Comparison of ENCODE assay signal across 19 cellular contexts in the genomic region with DNA sequence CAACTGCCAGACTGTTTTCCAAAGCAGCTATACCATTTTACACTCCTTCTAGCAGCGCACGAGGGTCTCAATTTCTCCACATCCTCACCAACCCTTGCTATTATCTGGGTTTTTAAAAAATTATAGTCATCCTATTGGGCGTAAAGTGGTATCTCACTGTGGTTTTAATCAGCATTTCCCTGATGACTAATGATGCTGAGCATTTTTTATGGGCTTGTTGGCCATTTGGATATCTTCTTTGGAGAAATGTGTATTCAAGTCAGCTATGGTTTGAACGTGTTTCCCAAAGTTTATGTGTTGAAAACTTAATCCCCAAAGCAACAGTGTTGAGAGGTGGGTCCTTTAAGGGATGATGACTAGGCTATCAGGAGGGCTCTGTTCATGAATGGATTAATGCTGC. TPM values are rescaled to one million over a fixed set of nuclear protein-coding genes. Genes with fewer than 3 reads are reported as not detected.
DNase-seq lines count a peak whose midpoint lies in the region; ATAC-seq and TF ChIP-seq lines count a peak whose summit lies in the region.
"Had no signal": no experiment of that assay in that cellular context is flagged by ENCODE, and none has a peak within 500 bp of the region (broad histone marks: within the 10 kb centered on the region; RNA-seq: fewer than 3 reads in every experiment).

No MANE protein-coding gene starts in this region.

- intact Hi-C loops in left colon (cut with DNase I, micrococcal nuclease), result no loop called here

- no peak for TF ChIP-seq EP300 in suprapubic skin (IDR thresholded peaks at IDR 0.05)

- no peak overlapping the region for H3K27ac ChIP-seq in suprapubic skin

- TF ChIP-seq POLR2A in suprapubic skin (IDR thresholded peaks at IDR 0.05), result no peak

- no peaks in the 10 kb centered on the region for H3K27me3 ChIP-seq in suprapubic skin

- H3K36me3 ChIP-seq in suprapubic skin, result peaks cover 23% of the 10 kb centered on the region

- peaks cover 26% of the 10 kb centered on the region for H3K4me1 ChIP-seq in suprapubic skin

- DNase-seq in A172 (ENCODE audit: low spot score) (peak; percentile 55), HT1080 (ENCODE audit: low read depth) (peak; percentile 24), amniotic epithelial cell (ENCODE audit: low read depth) (peak; percentile 55), fibroblast of pulmonary artery (ENCODE audit: low read depth) (peak; percentile 22), NCI-H2171 treated with DMSO at 0.1 percent for 48 hours (lab: John Stamatoyannopoulos, UW) (no peak), suprapubic skin (ENCODE audit: low spot score in 2 of 2) (no peak), left colon (no peak)
- DNase-seq: 8988T, C1 segment of cervical spinal cord, COR-L47, DMS153, KBM-7, NCI-H1092 treated with DMSO at 0.1 percent for 48 hours, NCI-H1694 treated with DMSO at 0.1 percent for 48 hours, NCI-H2171, NCI-H510A treated with DMSO at 0.1 percent for 48 hours, RPMI8226 had no signal

- no peak overlapping the region for H3K4me3 ChIP-seq in fibroblast of pulmonary artery (replicated peaks; ENCODE audit: low read depth, low read length)
- H3K4me3 ChIP-seq in suprapubic skin, result no peak overlapping the region
- H3K4me3 ChIP-seq: GM12878 had no signal

- TF ChIP-seq CTCF in fibroblast of pulmonary artery (IDR thresholded peaks at IDR 0.05; ENCODE audit: low read length, missing control alignments), result no peak
- no peak for TF ChIP-seq CTCF in suprapubic skin (IDR thresholded peaks at IDR 0.05)

- WGBS in suprapubic skin, result 84% methylated on average over 4 of the region's 4 CpGs

- no peak for ATAC-seq in left colon
- no peak for ATAC-seq in GM21786 (IDR thresholded peaks at IDR 0.05; ENCODE audit: unreplicated experiment)
- ATAC-seq: GM12878 had no signal

- no peaks in the 10 kb centered on the region for H3K9me3 ChIP-seq in suprapubic skin

RNA-seq across cellular contexts. Expression of gene MCUR1, which starts 6.7 kb away (rescaled TPM):
- total RNA-seq in A172 (2014; rRNA removed; shearing (Covaris generic)), result 13.9 and 18.7 TPM in 2 replicates
- 21.1 and 28.3 TPM in 2 replicates for total RNA-seq in HT1080 (2014; rRNA removed; shearing (Covaris generic))
- polyA plus RNA-seq in HT1080 (2015; cell fraction: cytosol; rRNA removed), result 16.3 and 19.3 TPM in 2 replicates
- 5.0 and 6.8 TPM in 2 replicates for polyA plus RNA-seq in HT1080 (2015; cell fraction: nucleus; rRNA removed)
- total RNA-seq in suprapubic skin (10 to 100 TPM; 20.8 to 30.7 (median 27.8) TPM), left colon (10 to 100 TPM; 41.3 to 47.9 TPM)

Comparison
In these comparisons a context has a peak if more than half of its experiments do, and no peak if none do; other contexts are left out.
1. DNase-seq: peak in A172 (single experiment), HT1080 (single experiment), amniotic epithelial cell (single experiment) and fibroblast of pulmonary artery (single experiment); none in NCI-H2171 treated with DMSO at 0.1 percent for 48 hours (single experiment), suprapubic skin (0 of 2) and left colon (0 of 2).